ENCODE assay signal across 9 cellular contexts in the genomic region with DNA sequence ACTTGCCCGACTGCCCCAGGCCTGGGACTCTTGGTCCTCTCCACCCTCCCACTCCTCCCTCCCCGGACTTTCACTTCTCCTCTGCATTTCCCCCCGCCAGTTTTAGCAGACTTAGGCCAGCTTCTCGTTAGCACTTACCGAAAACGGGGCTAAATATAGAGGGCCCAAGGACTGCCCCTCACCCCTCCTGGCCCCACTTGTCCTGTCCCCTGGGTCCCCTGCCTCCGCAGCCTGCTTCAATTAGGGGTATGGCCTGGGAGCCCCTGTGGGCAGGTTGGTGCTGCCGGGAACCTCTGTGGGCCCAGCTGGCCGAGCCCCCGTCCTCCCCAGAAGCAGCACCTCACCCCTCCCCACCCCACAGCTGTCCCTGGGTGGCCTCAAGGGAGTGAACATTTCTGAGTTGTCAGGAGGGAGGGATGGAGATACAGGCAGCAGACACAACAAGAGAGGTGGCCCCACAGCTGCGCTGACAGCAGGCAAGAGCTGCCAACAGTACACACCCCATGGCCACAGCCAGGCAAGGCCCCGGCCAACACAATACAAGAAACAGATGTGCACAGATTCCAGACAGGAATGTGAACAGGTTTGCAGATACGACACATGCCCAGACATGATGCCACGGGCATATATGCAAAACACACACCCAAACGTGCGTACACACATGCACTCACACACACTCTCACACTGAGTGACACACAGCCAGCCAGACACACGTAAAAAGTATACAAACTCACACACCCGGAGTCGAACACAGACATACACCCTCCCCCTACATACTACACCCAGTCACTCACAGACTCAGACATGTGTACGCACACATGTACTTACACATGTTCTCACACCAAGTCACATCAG. TPM values are rescaled to one million over a fixed set of nuclear protein-coding genes. Genes with fewer than 3 reads are reported as not detected.
DNase-seq lines count a peak whose midpoint lies in the region; ATAC-seq and TF ChIP-seq lines count a peak whose summit lies in the region.
"Had no signal": no experiment of that assay in that cellular context is flagged by ENCODE, and none has a peak within 500 bp of the region (broad histone marks: within the 10 kb centered on the region; RNA-seq: fewer than 3 reads in every experiment).

No MANE protein-coding gene starts in this region.

- peak overlapping the region; percentile 60 to 89 (median 78); a peak in 21 of 22 replicates for H3K27ac ChIP-seq in BLaER1 treated with 17β-estradiol and CSF1 and Interleukin-3, amounts not matched to agents 10 nM and 100 nM
- H3K27ac ChIP-seq in mesenchymal stem cell (ENCODE audit: low read length, poor library complexity, severe bottlenecking) = no peak overlapping the region
- H3K27ac ChIP-seq: HL-60 had no signal

- H2BK5ac ChIP-seq in mesenchymal stem cell (ENCODE audit: low read depth, low read length, poor library complexity, severe bottlenecking) = no peak overlapping the region

- H3K36me3 ChIP-seq in BLaER1 treated with 17β-estradiol and CSF1 and Interleukin-3, amounts not matched to agents 10 nM and 100 nM = peaks cover 0 to 27% (median 0%) of the 10 kb centered on the region in 11 experiments; a peak in 8 of 22 replicates
- peaks cover 0 to under 1% of the 10 kb centered on the region in 2 experiments for H3K36me3 ChIP-seq in mesenchymal stem cell (ENCODE audit: control insufficient read depth in 1 of 2, insufficient read depth in 2 of 2, low read depth in 1 of 2, low read length in 2 of 2)

- H3K4me1 ChIP-seq in BLaER1 treated with 17β-estradiol and CSF1 and Interleukin-3, amounts not matched to agents 10 nM and 100 nM = peaks cover 59 to 100% (median 91%) of the 10 kb centered on the region in 10 experiments
- peaks cover 36% of the 10 kb centered on the region for H3K4me1 ChIP-seq in mesenchymal stem cell (ENCODE audit: control insufficient read depth, insufficient read depth, low read depth, low read length)

- DNase-seq in activated naive CD4-positive, alpha-beta T cell treated with anti-CD3 and anti-CD28 coated beads, Interleukin-2, amount 50 U/mL, for 72 hours (ENCODE audit: low spot score in 2 of 2) = no peak
- DNase-seq in mesenchymal stem cell = no peak
- no peak for DNase-seq in DMS53 (lab: John Stamatoyannopoulos, UW)
- DNase-seq in kidney tubule cell (ENCODE audit: low spot score) = no peak
- no peak for DNase-seq in HuH-7 (ENCODE audit: low spot score)

- H3K23ac ChIP-seq in mesenchymal stem cell (ENCODE audit: low read length in 2 of 2) = peak overlapping the region in 1 of 2 experiments; percentile 18

- peak overlapping the region; percentile 37 to 84 (median 62) for H3K4me3 ChIP-seq in BLaER1 treated with 17β-estradiol and CSF1 and Interleukin-3, amounts not matched to agents 10 nM and 100 nM
- H3K4me3 ChIP-seq in mesenchymal stem cell (ENCODE audit: insufficient read depth in 1 of 2, low read depth in 1 of 2, low read length in 2 of 2) = peak overlapping the region in 1 of 2 experiments; percentile 66

- H4K91ac ChIP-seq in mesenchymal stem cell (ENCODE audit: low read length) = peak overlapping the region; percentile 40

- no peaks in the 10 kb centered on the region for H3K9me3 Mint-ChIP-seq in activated naive CD4-positive, alpha-beta T cell treated with anti-CD3 and anti-CD28 coated beads, Interleukin-2, amount 50 U/mL, for 72 hours

- H3K27ac Mint-ChIP-seq in activated naive CD4-positive, alpha-beta T cell treated with anti-CD3 and anti-CD28 coated beads, Interleukin-2, amount 50 U/mL, for 72 hours = peak overlapping the region; percentile 47 to 61

- H2BK15ac ChIP-seq in mesenchymal stem cell (ENCODE audit: low read depth, poor library complexity, severe bottlenecking) = peak overlapping the region; percentile 15

- H3K36me3 Mint-ChIP-seq in activated naive CD4-positive, alpha-beta T cell treated with anti-CD3 and anti-CD28 coated beads, Interleukin-2, amount 50 U/mL, for 72 hours = peaks cover 0 to 7% of the 10 kb centered on the region in 2 donors

- H2AFZ ChIP-seq in mesenchymal stem cell (ENCODE audit: low read depth, low read length) = peak overlapping the region; percentile 14

- H3K9me3 ChIP-seq in BLaER1 treated with 17β-estradiol and CSF1 and Interleukin-3, amounts not matched to agents 10 nM and 100 nM (replicated peaks in 1 of 11) = peaks cover 0 to 11% (median 5%) of the 10 kb centered on the region in 11 experiments; a peak in 14 of 22 replicates
- no peaks in the 10 kb centered on the region for H3K9me3 ChIP-seq in mesenchymal stem cell (ENCODE audit: control insufficient read depth, low read length)

- peak; percentile 50 for ATAC-seq in HG03196 (IDR thresholded peaks at IDR 0.05; ENCODE audit: unreplicated experiment)
- no peak for ATAC-seq in activated naive CD4-positive, alpha-beta T cell treated with anti-CD3 and anti-CD28 coated beads, Interleukin-2, amount 50 U/mL, for 72 hours

- peaks cover 0 to 7% (median 0%) of the 10 kb centered on the region in 11 experiments; a peak in 5 of 22 replicates for H3K27me3 ChIP-seq in BLaER1 treated with 17β-estradiol and CSF1 and Interleukin-3, amounts not matched to agents 10 nM and 100 nM
- H3K27me3 ChIP-seq in mesenchymal stem cell (ENCODE audit: control insufficient read depth in 1 of 2, insufficient read depth in 1 of 2, low read length in 2 of 2) = no peaks in the 10 kb centered on the region

- 71% methylated on average over 16 of the region's 20 CpGs for WGBS in mesenchymal stem cell

- H2AK5ac ChIP-seq in mesenchymal stem cell (ENCODE audit: low read length, severe bottlenecking) = peak overlapping the region; percentile 31

- peak overlapping the region in 1 of 2 experiments; percentile 67 for H2BK12ac ChIP-seq in mesenchymal stem cell (ENCODE audit: low read length in 2 of 2)

- peak; percentile 61 for TF ChIP-seq POLR2A in GM19193 (IDR thresholded peaks at IDR 0.05; ENCODE audit: extremely low read depth, insufficient read depth, insufficient read length)

- peak overlapping the region; percentile 51 to 85 (median 75); a peak in 21 of 22 replicates for H3K9ac ChIP-seq in BLaER1 treated with 17β-estradiol and CSF1 and Interleukin-3, amounts not matched to agents 10 nM and 100 nM
- H3K9ac ChIP-seq in mesenchymal stem cell (ENCODE audit: low read length) = peak overlapping the region; percentile 55

- peaks cover 2% of the 10 kb centered on the region for H3K79me1 ChIP-seq in mesenchymal stem cell (replicated peaks; ENCODE audit: low read length, poor library complexity, severe bottlenecking)

- peak overlapping the region in 1 of 2 experiments; percentile 49 for H3K18ac ChIP-seq in mesenchymal stem cell (ENCODE audit: low read depth in 1 of 2, low read length in 2 of 2)

- H3K4ac ChIP-seq in mesenchymal stem cell (ENCODE audit: low read depth in 1 of 2, low read length in 2 of 2) = peak overlapping the region in 1 of 2 experiments; percentile 19

- H2BK120ac ChIP-seq in mesenchymal stem cell (ENCODE audit: low read depth, low read length) = no peak overlapping the region

- peak overlapping the region; percentile 87 to 99 (median 98) for H3K4me2 ChIP-seq in BLaER1 treated with 17β-estradiol and CSF1 and Interleukin-3, amounts not matched to agents 10 nM and 100 nM
- no peak overlapping the region for H3K4me2 ChIP-seq in mesenchymal stem cell (ENCODE audit: low read length, poor library complexity, severe bottlenecking)

- peak overlapping the region; percentile 32 for H4K8ac ChIP-seq in mesenchymal stem cell (ENCODE audit: low read length)

- peak overlapping the region in 1 of 2 experiments; percentile 72 for H3K14ac ChIP-seq in mesenchymal stem cell (ENCODE audit: low read length in 2 of 2)

- peaks cover 0 to 11% (median 0%) of the 10 kb centered on the region in 11 experiments; a peak in 6 of 22 replicates for H4K20me1 ChIP-seq in BLaER1 treated with 17β-estradiol and CSF1 and Interleukin-3, amounts not matched to agents 10 nM and 100 nM

RNA-seq across cellular contexts. Expression of gene POU2F2, which starts 2.6 kb away (rescaled TPM):
- 10 to 100 TPM; 34.2 to 39.6 TPM for total RNA-seq in activated naive CD4-positive, alpha-beta T cell treated with anti-CD3 and anti-CD28 coated beads, Interleukin-2, amount 50 U/mL, for 72 hours
- 10.3 TPM for polyA plus RNA-seq in mesenchymal stem cell (2013, experiment 1 of 2)
- 9.3 TPM for polyA plus RNA-seq in mesenchymal stem cell (2013, experiment 2 of 2)

RNA-seq across cellular contexts. Expression of gene ZNF574, which starts 53.7 kb away (rescaled TPM):
- 10 to 100 TPM; 12.5 to 13.9 TPM for total RNA-seq in activated naive CD4-positive, alpha-beta T cell treated with anti-CD3 and anti-CD28 coated beads, Interleukin-2, amount 50 U/mL, for 72 hours
- polyA plus RNA-seq in mesenchymal stem cell (2013, experiment 1 of 2) = 6.0 TPM
- 6.3 TPM for polyA plus RNA-seq in mesenchymal stem cell (2013, experiment 2 of 2)

RNA-seq across cellular contexts. Expression of gene GRIK5, which starts 59.6 kb away (rescaled TPM):
- 1 to 10 TPM; 3.5 to 4.0 TPM for total RNA-seq in activated naive CD4-positive, alpha-beta T cell treated with anti-CD3 and anti-CD28 coated beads, Interleukin-2, amount 50 U/mL, for 72 hours
- polyA plus RNA-seq in mesenchymal stem cell (2013, experiment 1 of 2) = 0.12 TPM
- 0.07 TPM for polyA plus RNA-seq in mesenchymal stem cell (2013, experiment 2 of 2)
